Comparison of ENCODE assay signal across 15 cellular contexts in the genomic region with DNA sequence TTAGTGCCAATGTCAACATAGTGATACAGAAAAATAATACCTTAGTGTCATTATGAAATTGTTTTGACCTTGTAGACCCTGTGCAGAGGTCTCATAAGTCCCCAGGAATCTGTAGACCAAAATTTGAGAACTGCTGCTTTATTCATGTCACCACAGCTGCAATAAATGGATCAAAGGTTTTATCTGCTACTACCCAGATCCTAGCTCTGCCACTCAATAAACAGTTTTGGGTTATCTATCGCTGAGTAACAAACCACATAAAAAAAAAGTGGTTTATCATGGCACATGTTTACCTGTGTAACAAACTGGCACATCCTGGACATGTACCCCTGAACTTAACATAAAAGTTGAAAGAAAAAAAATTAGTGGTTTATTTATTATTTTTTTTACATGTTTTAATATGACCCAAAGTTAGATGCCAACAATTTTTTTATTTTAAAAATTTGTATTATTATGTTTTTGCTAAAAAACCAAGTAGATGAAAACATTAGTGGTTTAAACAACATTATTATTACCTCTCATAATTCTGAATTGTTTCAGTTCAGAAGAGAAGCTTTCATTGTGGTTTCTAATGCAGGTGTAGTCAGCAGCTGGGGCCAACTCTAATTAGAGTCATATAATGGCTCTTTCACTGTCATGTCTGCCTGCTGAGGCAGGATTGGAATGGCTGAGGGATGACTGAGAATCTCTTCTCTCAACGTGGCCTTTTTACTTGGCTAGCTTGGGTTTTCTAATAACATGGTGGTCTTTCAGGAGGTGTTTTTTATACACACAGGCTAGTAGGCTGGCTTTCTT.
"Had no signal": no experiment of that assay in that cellular context is flagged by ENCODE, and none has a peak within 500 bp of the region (broad histone marks: within the 10 kb centered on the region; RNA-seq: fewer than 3 reads in every experiment).

No MANE protein-coding gene starts in this region.

- H3K27me3 ChIP-seq: gastrocnemius medialis, sigmoid colon, upper lobe of right lung had no signal

- H3K4me1 ChIP-seq: gastrocnemius medialis, sigmoid colon, upper lobe of right lung had no signal

- H3K4me3 ChIP-seq: gastrocnemius medialis, lung, sigmoid colon, upper lobe of right lung had no signal

- DNase-seq: activated CD4-positive, alpha-beta T cell treated with anti-CD3 and anti-CD28 coated beads for 36 hours; activated CD4-positive, alpha-beta T cell treated with anti-CD3 and anti-CD28 coated beads, Interleukin-2, amount 50 U/mL, for 48 hours; activated gamma-delta T cell treated with Interleukin-2 at 50 U/mL for 16 hours; effector CD4-positive, alpha-beta T cell; gastrocnemius medialis; head of caudate nucleus; natural killer cell; nucleus accumbens; sigmoid colon; stimulated activated CD8-positive, alpha-beta memory T cell treated with anti-CD3 and anti-CD28 coated beads, Interleukin-4, amount 100 ng/mL, for 48 hours; stimulated activated naive CD4-positive, alpha-beta T cell; upper lobe of right lung had no signal

- H3K27ac ChIP-seq: gastrocnemius medialis, sigmoid colon, upper lobe of right lung had no signal

- H3K36me3 ChIP-seq: gastrocnemius medialis, sigmoid colon, upper lobe of right lung had no signal

- H3K9me3 ChIP-seq: gastrocnemius medialis, sigmoid colon, upper lobe of right lung had no signal

- ATAC-seq: activated CD4-positive, alpha-beta T cell treated with anti-CD3 and anti-CD28 coated beads for 36 hours; activated naive CD4-positive, alpha-beta T cell treated with anti-CD3 and anti-CD28 coated beads, Interleukin-2, amount 50 U/mL, for 72 hours; gastrocnemius medialis; natural killer cell; upper lobe of right lung; WTC11 had no signal
